ENCODE assay signal across 1 cellular context in genomic region chr13:45907501-45907900, GRCh38.
TF ChIP-seq lines count a peak whose summit lies in the region.

No MANE protein-coding gene starts in this region.

TF ChIP-seq in GM23338, 12 proteins besides CTCF, POLR2A, EP300 and RAD21 (continued from another document):
- no peak for TF ChIP-seq REST (IDR thresholded peaks at IDR 0.05; ENCODE audit: unreplicated experiment)
- no peak for TF ChIP-seq EZH2phosphoT487 (IDR thresholded peaks at IDR 0.05; ENCODE audit: unreplicated experiment)
- TF ChIP-seq POLR2AphosphoS5 (IDR thresholded peaks at IDR 0.05; ENCODE audit: low read depth), result no peak
- no peak for TF ChIP-seq ETS1 (IDR thresholded peaks at IDR 0.05)
- TF ChIP-seq CREB1 (CRISPR knock-in tag; IDR thresholded peaks at IDR 0.05; ENCODE audit: low read depth), result no peak
- TF ChIP-seq ZNF114 (CRISPR knock-in tag; IDR thresholded peaks at IDR 0.05), result no peak
- no peak for TF ChIP-seq JUNB (IDR thresholded peaks at IDR 0.05; ENCODE audit: unreplicated experiment)
